8 cellular contexts compared by ENCODE assay signal in the genomic region with DNA sequence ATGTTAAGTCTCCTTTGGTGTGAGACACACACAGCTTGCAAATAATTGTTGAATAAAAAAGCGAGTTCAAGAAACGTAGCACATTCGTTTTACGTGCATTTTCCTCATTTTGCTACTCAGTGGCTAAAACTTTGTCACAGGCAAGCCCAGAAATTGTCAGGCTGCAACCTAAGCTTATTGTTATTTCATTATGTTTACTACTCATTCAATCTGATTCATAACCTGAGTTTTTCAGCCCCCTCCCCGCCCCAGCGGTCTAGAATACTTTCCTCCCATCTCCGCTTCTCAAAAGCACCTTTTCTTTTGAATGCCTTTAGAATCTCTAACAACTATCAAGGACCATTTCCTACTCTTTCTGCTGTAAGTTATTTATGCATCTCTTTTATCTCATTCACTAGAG. TPM values are rescaled to one million over a fixed set of nuclear protein-coding genes. Genes with fewer than 3 reads are reported as not detected.
DNase-seq lines count a peak whose midpoint lies in the region; ATAC-seq and TF ChIP-seq lines count a peak whose summit lies in the region.

No MANE protein-coding gene starts in this region.

- WGBS in testis, 2 donors: 20 to 26% methylated on average over 7 of the region's 7 CpGs

- no peaks in the 10 kb centered on the region for H3K36me3 ChIP-seq in kidney epithelial cell (ENCODE audit: control insufficient read depth, insufficient read depth, low read length)
- no peaks in the 10 kb centered on the region for H3K36me3 ChIP-seq in testis (ENCODE audit: low read depth, missing control alignments)

- DNase-seq in activated CD4-positive, alpha-beta T cell treated with anti-CD3 and anti-CD28 coated beads, Interleukin-2, amount 10 ng/mL, durations not matched to agents 24 days and 14 days: no peak
- no peak for DNase-seq in activated CD4-positive, alpha-beta T cell treated with anti-CD3 and anti-CD28 coated beads for 4 hours
- no peak for DNase-seq in activated naive CD8-positive, alpha-beta T cell treated with anti-CD3 and anti-CD28 coated beads, Interleukin-2, amount 10 ng/mL, durations not matched to agents 7 days and 5 days
- DNase-seq in kidney epithelial cell (ENCODE audit: low read depth) (no peak), testis (no peak), NCI-H2081 (lab: John Stamatoyannopoulos, UW) (no peak), CD1c-positive myeloid dendritic cell (ENCODE audit: extremely low spot score) (no peak)

- peaks cover 23% of the 10 kb centered on the region for H3K4me1 ChIP-seq in testis

- ATAC-seq in activated naive CD8-positive, alpha-beta T cell treated with anti-CD3 and anti-CD28 coated beads, Interleukin-2, amount 10 ng/mL, durations not matched to agents 7 days and 5 days (ENCODE audit: low read depth): no peak
- no peak for ATAC-seq in GM19351 (IDR thresholded peaks at IDR 0.05; ENCODE audit: unreplicated experiment)

- H3K27ac ChIP-seq in testis: peak overlapping the region; percentile 93 to 97

- peaks cover 41% of the 10 kb centered on the region for H3K4me1 Mint-ChIP-seq in activated CD4-positive, alpha-beta T cell treated with anti-CD3 and anti-CD28 coated beads, Interleukin-2, amount 10 ng/mL, durations not matched to agents 24 days and 14 days
- H3K4me1 Mint-ChIP-seq in activated naive CD8-positive, alpha-beta T cell treated with anti-CD3 and anti-CD28 coated beads, Interleukin-2, amount 10 ng/mL, durations not matched to agents 7 days and 5 days: peaks cover 36% of the 10 kb centered on the region

- peaks cover 27% of the 10 kb centered on the region for H3K36me3 Mint-ChIP-seq in activated CD4-positive, alpha-beta T cell treated with anti-CD3 and anti-CD28 coated beads, Interleukin-2, amount 10 ng/mL, durations not matched to agents 24 days and 14 days (ENCODE audit: low read depth)
- H3K36me3 Mint-ChIP-seq in activated naive CD8-positive, alpha-beta T cell treated with anti-CD3 and anti-CD28 coated beads, Interleukin-2, amount 10 ng/mL, durations not matched to agents 7 days and 5 days: peaks cover 13% of the 10 kb centered on the region

- H3K27ac Mint-ChIP-seq in activated CD4-positive, alpha-beta T cell treated with anti-CD3 and anti-CD28 coated beads, Interleukin-2, amount 10 ng/mL, durations not matched to agents 24 days and 14 days: peak overlapping the region; percentile 98
- H3K27ac Mint-ChIP-seq in activated naive CD8-positive, alpha-beta T cell treated with anti-CD3 and anti-CD28 coated beads, Interleukin-2, amount 10 ng/mL, durations not matched to agents 7 days and 5 days: peak overlapping the region; percentile 91

- no peak for TF ChIP-seq POLR2A in testis (IDR thresholded peaks at IDR 0.05)

- H3K4me3 Mint-ChIP-seq in activated CD4-positive, alpha-beta T cell treated with anti-CD3 and anti-CD28 coated beads, Interleukin-2, amount 10 ng/mL, durations not matched to agents 24 days and 14 days: peak overlapping the region; percentile 97
- peak overlapping the region; percentile 91 for H3K4me3 Mint-ChIP-seq in activated naive CD8-positive, alpha-beta T cell treated with anti-CD3 and anti-CD28 coated beads, Interleukin-2, amount 10 ng/mL, durations not matched to agents 7 days and 5 days

- H3K4me3 ChIP-seq in kidney epithelial cell (ENCODE audit: low read depth, low read length) (peak overlapping the region; percentile 88), testis (peak overlapping the region; percentile 78 to 94)

- H3K9me3 Mint-ChIP-seq in activated CD4-positive, alpha-beta T cell treated with anti-CD3 and anti-CD28 coated beads, Interleukin-2, amount 10 ng/mL, durations not matched to agents 24 days and 14 days: no peaks in the 10 kb centered on the region
- peaks cover 4% of the 10 kb centered on the region for H3K9me3 Mint-ChIP-seq in activated naive CD8-positive, alpha-beta T cell treated with anti-CD3 and anti-CD28 coated beads, Interleukin-2, amount 10 ng/mL, durations not matched to agents 7 days and 5 days

- no peaks in the 10 kb centered on the region for H3K27me3 Mint-ChIP-seq in activated CD4-positive, alpha-beta T cell treated with anti-CD3 and anti-CD28 coated beads, Interleukin-2, amount 10 ng/mL, durations not matched to agents 24 days and 14 days
- H3K27me3 Mint-ChIP-seq in activated naive CD8-positive, alpha-beta T cell treated with anti-CD3 and anti-CD28 coated beads, Interleukin-2, amount 10 ng/mL, durations not matched to agents 7 days and 5 days: peaks cover 15% of the 10 kb centered on the region

- no peaks in the 10 kb centered on the region for H3K27me3 ChIP-seq in kidney epithelial cell (ENCODE audit: control insufficient read depth, insufficient read depth, low read length)
- no peaks in the 10 kb centered on the region for H3K27me3 ChIP-seq in testis

- H3K9me3 ChIP-seq in testis: no peaks in the 10 kb centered on the region

- TF ChIP-seq CTCF in kidney epithelial cell (IDR thresholded peaks at IDR 0.05; ENCODE audit: insufficient read depth, low read length, poor library complexity, severe bottlenecking): no peak
- no peak for TF ChIP-seq CTCF in testis (IDR thresholded peaks at IDR 0.05)

- POLR2A ChIA-PET in activated naive CD8-positive, alpha-beta T cell treated with anti-CD3 and anti-CD28 coated beads, Interleukin-2, amount 10 ng/mL, durations not matched to agents 7 days and 5 days (lab: Charles Lee): interaction anchor here (1.4 to 2.7 kb wide), 3 partner anchors 60 to 141 kb away, joined by 3 to 13 read pairs (median 3); partner anchors contain the start of genes PEX1 and RBM48

- intact Hi-C loops in activated CD4-positive, alpha-beta T cell treated with anti-CD3 and anti-CD28 coated beads, Interleukin-2, amount 10 ng/mL, durations not matched to agents 24 days and 14 days (cut with micrococcal nuclease): loop anchor here (5.0 kb wide), 3 partner anchors 313 to 643 kb away; partner anchors contain the start of genes ANKIB1, KRIT1 and VPS50
- intact Hi-C loops in testis (cut with DNase I; ENCODE audit: low total_unique reads): no loop called here

RNA-seq across cellular contexts. Expression of gene FAM133B, which starts 1.1 kb away (rescaled TPM):
- total RNA-seq in activated CD4-positive, alpha-beta T cell treated with anti-CD3 and anti-CD28 coated beads, Interleukin-2, amount 10 ng/mL, durations not matched to agents 24 days and 14 days: 35.5 and 39.8 TPM in 2 replicates
- 10 to 100 TPM; 32.3 to 33.3 TPM for total RNA-seq in activated naive CD8-positive, alpha-beta T cell treated with anti-CD3 and anti-CD28 coated beads, Interleukin-2, amount 10 ng/mL, durations not matched to agents 7 days and 5 days
- total RNA-seq in kidney epithelial cell (15.3 and 17.4 TPM in 2 replicates), testis (10 to 100 TPM; 20.1 to 24.3 TPM)
- polyA plus RNA-seq in testis (ENCODE audit: insufficient read depth, low read depth, low replicate concordance): 6.0 TPM
